1 cellular context compared by ENCODE assay signal in genomic region chr17:64155751-64156544, GRCh38.
TF ChIP-seq lines count a peak whose summit lies in the region.

No MANE protein-coding gene starts in this region.

TF ChIP-seq in HepG2, 621 proteins besides CTCF, POLR2A, EP300 and RAD21 (continued from another document and continues in another):
- peak; percentile 95 for TF ChIP-seq TEF (CRISPR knock-in tag; IDR thresholded peaks at IDR 0.05)
- peak; percentile 76 for TF ChIP-seq ZNF574 (CRISPR knock-in tag; IDR thresholded peaks at IDR 0.05)
- no peak for TF ChIP-seq AHDC1 (CRISPR knock-in tag; IDR thresholded peaks at IDR 0.05; ENCODE audit: borderline replicate concordance)
- TF ChIP-seq PBX2 (CRISPR knock-in tag; IDR thresholded peaks at IDR 0.05): no peak
- peak; percentile 75; the same call in 1 of the 2 replicates for TF ChIP-seq HOXA3 (CRISPR knock-in tag; IDR thresholded peaks at IDR 0.05)
- no peak for TF ChIP-seq ETS1 (CRISPR knock-in tag; IDR thresholded peaks at IDR 0.05)
- TF ChIP-seq JDP2 (CRISPR knock-in tag; IDR thresholded peaks at IDR 0.05; ENCODE audit: borderline replicate concordance): no peak
- no peak for TF ChIP-seq FOXA1 (IDR thresholded peaks at IDR 0.05)
- TF ChIP-seq FOXA1 (CRISPR knock-in tag; IDR thresholded peaks at IDR 0.05): peak; percentile 40
- TF ChIP-seq ZUFSP (CRISPR knock-in tag; IDR thresholded peaks at IDR 0.05; ENCODE audit: borderline replicate concordance): no peak
- TF ChIP-seq ZFP62 (CRISPR knock-in tag; IDR thresholded peaks at IDR 0.05): no peak
- TF ChIP-seq ZNF790 (CRISPR knock-in tag; IDR thresholded peaks at IDR 0.05; ENCODE audit: borderline replicate concordance): no peak
- peak; percentile 13; the same call in 1 of the 2 replicates for TF ChIP-seq ATF3 (CRISPR knock-in tag; IDR thresholded peaks at IDR 0.05)
- peak; percentile 57; the same call in 1 of the 2 replicates for TF ChIP-seq ZNF580 (CRISPR knock-in tag; IDR thresholded peaks at IDR 0.05; ENCODE audit: borderline replicate concordance, low read depth)
- TF ChIP-seq, protein P1, sequence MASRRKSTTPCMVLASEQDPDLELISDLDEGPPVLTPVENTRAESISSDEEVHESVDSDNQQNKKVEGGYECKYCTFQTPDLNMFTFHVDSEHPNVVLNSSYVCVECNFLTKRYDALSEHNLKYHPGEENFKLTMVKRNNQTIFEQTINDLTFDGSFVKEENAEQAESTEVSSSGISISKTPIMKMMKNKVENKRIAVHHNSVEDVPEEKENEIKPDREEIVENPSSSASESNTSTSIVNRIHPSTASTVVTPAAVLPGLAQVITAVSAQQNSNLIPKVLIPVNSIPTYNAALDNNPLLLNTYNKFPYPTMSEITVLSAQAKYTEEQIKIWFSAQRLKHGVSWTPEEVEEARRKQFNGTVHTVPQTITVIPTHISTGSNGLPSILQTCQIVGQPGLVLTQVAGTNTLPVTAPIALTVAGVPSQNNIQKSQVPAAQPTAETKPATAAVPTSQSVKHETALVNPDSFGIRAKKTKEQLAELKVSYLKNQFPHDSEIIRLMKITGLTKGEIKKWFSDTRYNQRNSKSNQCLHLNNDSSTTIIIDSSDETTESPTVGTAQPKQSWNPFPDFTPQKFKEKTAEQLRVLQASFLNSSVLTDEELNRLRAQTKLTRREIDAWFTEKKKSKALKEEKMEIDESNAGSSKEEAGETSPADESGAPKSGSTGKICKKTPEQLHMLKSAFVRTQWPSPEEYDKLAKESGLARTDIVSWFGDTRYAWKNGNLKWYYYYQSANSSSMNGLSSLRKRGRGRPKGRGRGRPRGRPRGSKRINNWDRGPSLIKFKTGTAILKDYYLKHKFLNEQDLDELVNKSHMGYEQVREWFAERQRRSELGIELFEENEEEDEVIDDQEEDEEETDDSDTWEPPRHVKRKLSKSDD (CRISPR knock-in tag; IDR thresholded peaks at IDR 0.05; ENCODE audit: low read depth): no peak
- 0 out of 2 replicates have a peak, but pooled peaks have one; percentile 47 for TF ChIP-seq ZSCAN25 (CRISPR knock-in tag; IDR thresholded peaks at IDR 0.05)
- no peak for TF ChIP-seq ZNF674 (CRISPR knock-in tag; IDR thresholded peaks at IDR 0.05; ENCODE audit: low read depth)
- TF ChIP-seq ZNF333 (CRISPR knock-in tag; IDR thresholded peaks at IDR 0.05; ENCODE audit: borderline replicate concordance): 0 out of 2 replicates have a peak, but pooled peaks have one; percentile 75
- no peak for TF ChIP-seq ZNF773 (CRISPR knock-in tag; IDR thresholded peaks at IDR 0.05; ENCODE audit: borderline replicate concordance)
- TF ChIP-seq BCL6 (CRISPR knock-in tag; IDR thresholded peaks at IDR 0.05): peak; percentile 78; the same call in 1 of the 2 replicates
- peak; percentile 73 for TF ChIP-seq ZMYM4 (CRISPR knock-in tag; IDR thresholded peaks at IDR 0.05)
- no peak for TF ChIP-seq ZBTB14 (CRISPR knock-in tag; IDR thresholded peaks at IDR 0.05)
- no peak; the same call in 1 of the 2 replicates for TF ChIP-seq SP140L (CRISPR knock-in tag; IDR thresholded peaks at IDR 0.05; ENCODE audit: borderline replicate concordance)
- no peak for TF ChIP-seq ZFP82 (CRISPR knock-in tag; IDR thresholded peaks at IDR 0.05; ENCODE audit: borderline replicate concordance)
- peak; percentile 83; the same call in 1 of the 2 replicates for TF ChIP-seq CEBPB (IDR thresholded peaks at IDR 0.05; ENCODE audit: borderline replicate concordance, low read depth, low read length)
- TF ChIP-seq ZBTB20 (CRISPR knock-in tag; IDR thresholded peaks at IDR 0.05; ENCODE audit: borderline replicate concordance, low read depth): no peak
- TF ChIP-seq, protein P2, sequence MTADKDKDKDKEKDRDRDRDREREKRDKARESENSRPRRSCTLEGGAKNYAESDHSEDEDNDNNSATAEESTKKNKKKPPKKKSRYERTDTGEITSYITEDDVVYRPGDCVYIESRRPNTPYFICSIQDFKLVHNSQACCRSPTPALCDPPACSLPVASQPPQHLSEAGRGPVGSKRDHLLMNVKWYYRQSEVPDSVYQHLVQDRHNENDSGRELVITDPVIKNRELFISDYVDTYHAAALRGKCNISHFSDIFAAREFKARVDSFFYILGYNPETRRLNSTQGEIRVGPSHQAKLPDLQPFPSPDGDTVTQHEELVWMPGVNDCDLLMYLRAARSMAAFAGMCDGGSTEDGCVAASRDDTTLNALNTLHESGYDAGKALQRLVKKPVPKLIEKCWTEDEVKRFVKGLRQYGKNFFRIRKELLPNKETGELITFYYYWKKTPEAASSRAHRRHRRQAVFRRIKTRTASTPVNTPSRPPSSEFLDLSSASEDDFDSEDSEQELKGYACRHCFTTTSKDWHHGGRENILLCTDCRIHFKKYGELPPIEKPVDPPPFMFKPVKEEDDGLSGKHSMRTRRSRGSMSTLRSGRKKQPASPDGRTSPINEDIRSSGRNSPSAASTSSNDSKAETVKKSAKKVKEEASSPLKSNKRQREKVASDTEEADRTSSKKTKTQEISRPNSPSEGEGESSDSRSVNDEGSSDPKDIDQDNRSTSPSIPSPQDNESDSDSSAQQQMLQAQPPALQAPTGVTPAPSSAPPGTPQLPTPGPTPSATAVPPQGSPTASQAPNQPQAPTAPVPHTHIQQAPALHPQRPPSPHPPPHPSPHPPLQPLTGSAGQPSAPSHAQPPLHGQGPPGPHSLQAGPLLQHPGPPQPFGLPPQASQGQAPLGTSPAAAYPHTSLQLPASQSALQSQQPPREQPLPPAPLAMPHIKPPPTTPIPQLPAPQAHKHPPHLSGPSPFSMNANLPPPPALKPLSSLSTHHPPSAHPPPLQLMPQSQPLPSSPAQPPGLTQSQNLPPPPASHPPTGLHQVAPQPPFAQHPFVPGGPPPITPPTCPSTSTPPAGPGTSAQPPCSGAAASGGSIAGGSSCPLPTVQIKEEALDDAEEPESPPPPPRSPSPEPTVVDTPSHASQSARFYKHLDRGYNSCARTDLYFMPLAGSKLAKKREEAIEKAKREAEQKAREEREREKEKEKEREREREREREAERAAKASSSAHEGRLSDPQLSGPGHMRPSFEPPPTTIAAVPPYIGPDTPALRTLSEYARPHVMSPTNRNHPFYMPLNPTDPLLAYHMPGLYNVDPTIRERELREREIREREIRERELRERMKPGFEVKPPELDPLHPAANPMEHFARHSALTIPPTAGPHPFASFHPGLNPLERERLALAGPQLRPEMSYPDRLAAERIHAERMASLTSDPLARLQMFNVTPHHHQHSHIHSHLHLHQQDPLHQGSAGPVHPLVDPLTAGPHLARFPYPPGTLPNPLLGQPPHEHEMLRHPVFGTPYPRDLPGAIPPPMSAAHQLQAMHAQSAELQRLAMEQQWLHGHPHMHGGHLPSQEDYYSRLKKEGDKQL (CRISPR knock-in tag; IDR thresholded peaks at IDR 0.05; ENCODE audit: low read depth): no peak
- TF ChIP-seq ZNF101 (CRISPR knock-in tag; IDR thresholded peaks at IDR 0.05; ENCODE audit: borderline replicate concordance, low read depth): no peak
- peak; percentile 95 for TF ChIP-seq SIX4 (CRISPR knock-in tag; IDR thresholded peaks at IDR 0.05)
- no peak for TF ChIP-seq ZNF569 (CRISPR knock-in tag; IDR thresholded peaks at IDR 0.05; ENCODE audit: borderline replicate concordance)
